Comparison of ENCODE assay signal across 1 cellular context in genomic region chr19:34428549-34429285, GRCh38.
A peak's percentile ranks its signal among the peaks of the same experiment; 100 is the strongest.
TF ChIP-seq lines count a peak whose summit lies in the region.

No MANE protein-coding gene starts in this region.

TF ChIP-seq in HEK293, 187 proteins besides CTCF, POLR2A, EP300 and RAD21 (continued from another document):
- TF ChIP-seq PRDM2 (tag by site-specific recombination; IDR thresholded peaks at IDR 0.05; ENCODE audit: borderline replicate concordance) (0 out of 2 replicates have a peak, but pooled peaks have one; percentile 19), ZXDB (tag by site-specific recombination; IDR thresholded peaks at IDR 0.05) (peak; percentile 79; the same call in 1 of the 2 replicates), ZFP3 (tag by site-specific recombination; IDR thresholded peaks at IDR 0.05; ENCODE audit: low read depth) (peak; percentile 88), ZEB2 (tag by site-specific recombination; IDR thresholded peaks at IDR 0.05) (peak; percentile 5), ZBTB7A (tag by site-specific recombination; IDR thresholded peaks at IDR 0.05; ENCODE audit: low read depth) (no peak), ZNF157 (tag by site-specific recombination; IDR thresholded peaks at IDR 0.05) (no peak), SP7 (tag by site-specific recombination; IDR thresholded peaks at IDR 0.05) (no peak), ZNF146 (tag by site-specific recombination; IDR thresholded peaks at IDR 0.05) (peak; percentile 11; the same call in 1 of the 2 replicates), ZNF335 (tag by site-specific recombination; conservative IDR thresholded peaks at IDR 0.05) (peak; percentile 81; the same call in 1 of the 2 replicates), KLF8 (tag by site-specific recombination; IDR thresholded peaks at IDR 0.05) (no peak), YY2 (tag by site-specific recombination; IDR thresholded peaks at IDR 0.05) (no peak), ZBTB20 (tag by site-specific recombination; IDR thresholded peaks at IDR 0.05) (peak; percentile 93), SP2 (tag by site-specific recombination; IDR thresholded peaks at IDR 0.05) (0 out of 2 replicates have a peak, but pooled peaks have one; percentile 6), ZNF677 (tag by site-specific recombination; IDR thresholded peaks at IDR 0.05) (0 out of 2 replicates have a peak, but pooled peaks have one; percentile 16), SP3 (tag by site-specific recombination; IDR thresholded peaks at IDR 0.05) (peak; percentile 58), PATZ1 (tag by site-specific recombination; IDR thresholded peaks at IDR 0.05) (peak; percentile 95), KLF16 (tag by site-specific recombination; IDR thresholded peaks at IDR 0.05) (peak; percentile 17), TRIM28 (IDR thresholded peaks at IDR 0.05; ENCODE audit: borderline replicate concordance, low read length) (no peak)
- TF ChIP-seq, protein P1, sequence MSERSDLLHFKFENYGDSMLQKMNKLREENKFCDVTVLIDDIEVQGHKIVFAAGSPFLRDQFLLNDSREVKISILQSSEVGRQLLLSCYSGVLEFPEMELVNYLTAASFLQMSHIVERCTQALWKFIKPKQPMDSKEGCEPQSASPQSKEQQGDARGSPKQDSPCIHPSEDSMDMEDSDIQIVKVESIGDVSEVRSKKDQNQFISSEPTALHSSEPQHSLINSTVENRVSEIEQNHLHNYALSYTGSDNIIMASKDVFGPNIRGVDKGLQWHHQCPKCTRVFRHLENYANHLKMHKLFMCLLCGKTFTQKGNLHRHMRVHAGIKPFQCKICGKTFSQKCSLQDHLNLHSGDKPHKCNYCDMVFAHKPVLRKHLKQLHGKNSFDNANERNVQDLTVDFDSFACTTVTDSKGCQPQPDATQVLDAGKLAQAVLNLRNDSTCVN (tag by site-specific recombination; optimal IDR thresholded peaks at IDR 0.05): peak; percentile 96
